8 cellular contexts compared by ENCODE assay signal in the genomic region with DNA sequence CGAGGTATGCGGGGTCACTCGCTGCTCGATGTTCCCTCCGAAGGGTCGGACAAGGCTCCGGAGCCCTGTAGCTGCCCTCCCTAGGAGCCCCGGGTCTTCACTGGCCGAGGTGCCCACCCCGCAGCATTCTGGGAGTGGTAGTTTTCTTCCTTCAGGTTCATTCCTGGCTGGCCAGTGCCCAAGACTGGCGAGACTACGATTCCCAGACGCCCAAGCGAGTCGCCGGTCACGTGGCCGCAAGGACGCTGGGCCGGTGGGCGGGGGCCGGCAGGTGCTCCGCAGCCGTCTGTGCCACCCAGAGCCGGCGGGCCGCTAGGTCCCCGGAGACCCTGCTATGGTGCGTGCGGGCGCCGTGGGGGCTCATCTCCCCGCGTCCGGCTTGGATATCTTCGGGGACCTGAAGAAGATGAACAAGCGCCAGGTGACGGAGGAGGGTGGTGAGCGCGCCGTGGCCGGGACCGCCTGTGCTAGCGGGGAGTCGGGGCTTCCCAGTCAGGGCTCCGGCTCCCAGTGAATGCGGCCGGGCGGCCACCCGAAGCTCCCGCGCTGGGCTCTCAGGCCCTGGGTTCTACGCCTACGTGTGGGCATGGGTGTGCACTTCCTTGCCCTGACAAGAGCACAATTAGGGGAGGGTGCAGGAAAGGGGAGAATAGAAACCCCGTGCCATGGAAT. TPM values are rescaled to one million over a fixed set of nuclear protein-coding genes. Genes with fewer than 3 reads are reported as not detected.
A peak's percentile ranks its signal among the peaks of the same experiment; 100 is the strongest.
DNase-seq lines count a peak whose midpoint lies in the region; ATAC-seq and TF ChIP-seq lines count a peak whose summit lies in the region.

A gene (plus strand): TSS at position 270 of the 672 bp plus-strand sequence. CDS start 65 bp downstream, at position 335.

- CTCF ChIA-PET in RWPE1 (lab: Yijun Ruan, JAX), result no interaction called here

- H3K9me2 ChIP-seq in DOHH2 (replicated peaks; ENCODE audit: control insufficient read depth, low read length), result no peaks in the 10 kb centered on the region

- H3K36me3 Mint-ChIP-seq in activated T-helper 2 cell treated with anti-CD3 and anti-CD28 coated beads, Interferon-gamma antibody, Interleukin-2, Interleukin-4, amounts not matched to agents 10 μg/mL and 5 μg/mL and 100 μg/mL, durations not matched to agents 14 hours and 24 hours and 36 hours (ENCODE audit: low read depth), result peaks cover 26% of the 10 kb centered on the region
- H3K36me3 Mint-ChIP-seq in natural killer cell, result no peaks in the 10 kb centered on the region

- H3K4me3 ChIP-seq in DOHH2 (ENCODE audit: low read length) (peak within 1 kb of the TSS; percentile 85), LNCaP clone FGC (ENCODE audit: low read depth, low read length) (peak within 1 kb of the TSS; percentile 78)

- DNase-seq in GOT3 (lab: John Stamatoyannopoulos, UW), result peak; percentile 63
- DNase-seq in LNCaP clone FGC (ENCODE audit: low read depth), result peak; percentile 96
- DNase-seq in RWPE1 (ENCODE audit: low spot score), result peak; percentile 89
- peak; percentile 95 for DNase-seq in activated T-helper 2 cell treated with anti-CD3 and anti-CD28 coated beads, Interferon-gamma antibody, Interleukin-2, Interleukin-4, amounts not matched to agents 10 μg/mL and 5 μg/mL and 100 μg/mL, durations not matched to agents 14 hours and 24 hours and 36 hours (ENCODE audit: low spot score)
- peak; percentile 91 for DNase-seq in fibroblast of peridontal ligament (ENCODE audit: extremely low read depth)
- no peak for DNase-seq in natural killer cell
- DNase-seq in stimulated activated naive CD4-positive, alpha-beta T cell treated with Interleukin-2 at 50 U/mL for 16 hours (lab: John Stamatoyannopoulos, UW), result peak; percentile 95

- H3K79me2 ChIP-seq in DOHH2 (ENCODE audit: control insufficient read depth, low read length), result peaks cover 50% of the 10 kb centered on the region

- POLR2A ChIA-PET in RWPE1 (lab: Yijun Ruan, JAX; ENCODE audit: low non-redundant PET), result no interaction called here

- peak; percentile 91 to 97 (median 92) for ATAC-seq in natural killer cell

- H3K27ac ChIP-seq in DOHH2 (ENCODE audit: low read depth, low read length) (peak within 1 kb of the TSS; percentile 74), RWPE1 (peak within 1 kb of the TSS; percentile 78)

- peaks cover 39% of the 10 kb centered on the region for H3K4me1 ChIP-seq in DOHH2 (ENCODE audit: control insufficient read depth, low read length)

- H4K20me1 ChIP-seq in DOHH2 (ENCODE audit: control insufficient read depth, insufficient read depth, low read depth, low read length), result no peaks in the 10 kb centered on the region

- intact Hi-C loops in activated T-helper 2 cell treated with anti-CD3 and anti-CD28 coated beads, Interferon-gamma antibody, Interleukin-2, Interleukin-4, amounts not matched to agents 10 μg/mL and 5 μg/mL and 100 μg/mL, durations not matched to agents 14 hours and 24 hours and 36 hours (cut with micrococcal nuclease), result loop anchor here (1.0 to 10.0 kb wide), 6 partner anchors 16 to 1302 kb away; a partner anchor contains a TSS
- intact Hi-C loops in natural killer cell (cut with micrococcal nuclease), result loop anchor here (2.0 kb wide), 1 partner anchor 219 kb away; a partner anchor contains a TSS

- H3K36me3 ChIP-seq in DOHH2 (ENCODE audit: control insufficient read depth, low read length), result peaks cover 3% of the 10 kb centered on the region; the same call in 1 of the 2 replicates

- peaks cover 10% of the 10 kb centered on the region for H3K27me3 ChIP-seq in DOHH2 (ENCODE audit: control insufficient read depth, low read length)

- H3K9me3 ChIP-seq in DOHH2 (ENCODE audit: control insufficient read depth, insufficient read depth, low read length), result peaks cover 6% of the 10 kb centered on the region

- H3K4me1 Mint-ChIP-seq in activated T-helper 2 cell treated with anti-CD3 and anti-CD28 coated beads, Interferon-gamma antibody, Interleukin-2, Interleukin-4, amounts not matched to agents 10 μg/mL and 5 μg/mL and 100 μg/mL, durations not matched to agents 14 hours and 24 hours and 36 hours (ENCODE audit: low read depth), result peaks cover 41% of the 10 kb centered on the region
- H3K4me1 Mint-ChIP-seq in natural killer cell, result peaks cover 35 to 46% of the 10 kb centered on the region in 2 donors

- TF ChIP-seq CTCF in DOHH2 (IDR thresholded peaks at IDR 0.05; ENCODE audit: low read depth, low read length, poor library complexity, severe bottlenecking) (no peak), LNCaP clone FGC (IDR thresholded peaks at IDR 0.05; ENCODE audit: control insufficient read depth, extremely low read depth, insufficient read depth) (no peak), RWPE1 (conservative IDR thresholded peaks at IDR 0.05; ENCODE audit: low read depth) (no peak), natural killer cell (IDR thresholded peaks at IDR 0.05) (no peak)

- no peaks in the 10 kb centered on the region for H3K9me3 Mint-ChIP-seq in activated T-helper 2 cell treated with anti-CD3 and anti-CD28 coated beads, Interferon-gamma antibody, Interleukin-2, Interleukin-4, amounts not matched to agents 10 μg/mL and 5 μg/mL and 100 μg/mL, durations not matched to agents 14 hours and 24 hours and 36 hours
- no peaks in the 10 kb centered on the region for H3K9me3 Mint-ChIP-seq in natural killer cell

- H3K4me2 ChIP-seq in DOHH2 (ENCODE audit: low read length), result peak within 1 kb of the TSS; percentile 98

- H3K4me3 Mint-ChIP-seq in activated T-helper 2 cell treated with anti-CD3 and anti-CD28 coated beads, Interferon-gamma antibody, Interleukin-2, Interleukin-4, amounts not matched to agents 10 μg/mL and 5 μg/mL and 100 μg/mL, durations not matched to agents 14 hours and 24 hours and 36 hours (ENCODE audit: low read depth), result peak within 1 kb of the TSS; percentile 93
- H3K4me3 Mint-ChIP-seq in natural killer cell, result peak within 1 kb of the TSS; percentile 91

- H3F3A ChIP-seq in DOHH2 (ENCODE audit: control insufficient read depth, insufficient read depth), result peaks cover 10% of the 10 kb centered on the region

- peak within 1 kb of the TSS; percentile 97 for H3K27ac Mint-ChIP-seq in activated T-helper 2 cell treated with anti-CD3 and anti-CD28 coated beads, Interferon-gamma antibody, Interleukin-2, Interleukin-4, amounts not matched to agents 10 μg/mL and 5 μg/mL and 100 μg/mL, durations not matched to agents 14 hours and 24 hours and 36 hours
- peak within 1 kb of the TSS; percentile 98 to 99 for H3K27ac Mint-ChIP-seq in natural killer cell

- H3K27me3 Mint-ChIP-seq in activated T-helper 2 cell treated with anti-CD3 and anti-CD28 coated beads, Interferon-gamma antibody, Interleukin-2, Interleukin-4, amounts not matched to agents 10 μg/mL and 5 μg/mL and 100 μg/mL, durations not matched to agents 14 hours and 24 hours and 36 hours (ENCODE audit: low read depth), result peaks cover 16% of the 10 kb centered on the region
- peaks cover 12 to 26% of the 10 kb centered on the region in 2 donors for H3K27me3 Mint-ChIP-seq in natural killer cell (ENCODE audit: low read depth in 2 of 2)

RNA-seq across cellular contexts. Expression of the gene that starts here (rescaled TPM):
- 198 and 208 TPM in 2 replicates for total RNA-seq in activated T-helper 2 cell treated with anti-CD3 and anti-CD28 coated beads, Interferon-gamma antibody, Interleukin-2, Interleukin-4, amounts not matched to agents 10 μg/mL and 5 μg/mL and 100 μg/mL, durations not matched to agents 14 hours and 24 hours and 36 hours
- total RNA-seq in natural killer cell, result 10 to 100 TPM; 50.9 to 76.4 (median 54.8) TPM
